1 cellular context compared by ENCODE assay signal in genomic region chr12:117044790-117045174, GRCh38.
A peak's percentile ranks its signal among the peaks of the same experiment; 100 is the strongest.
TF ChIP-seq lines count a peak whose summit lies in the region.

No MANE protein-coding gene starts in this region.

TF ChIP-seq in HepG2, 621 proteins besides CTCF, POLR2A, EP300 and RAD21 (continued from another document and continues in another):
- no peak for TF ChIP-seq TCF7L2 (IDR thresholded peaks at IDR 0.05; ENCODE audit: low read depth, low read length)
- no peak for TF ChIP-seq CENPBD1 (CRISPR knock-in tag; IDR thresholded peaks at IDR 0.05; ENCODE audit: borderline replicate concordance, low read depth)
- TF ChIP-seq CENPX (CRISPR knock-in tag; IDR thresholded peaks at IDR 0.05) = no peak
- no peak for TF ChIP-seq MYNN (CRISPR knock-in tag; IDR thresholded peaks at IDR 0.05; ENCODE audit: low read depth)
- TF ChIP-seq NPAS2 (CRISPR knock-in tag; IDR thresholded peaks at IDR 0.05; ENCODE audit: borderline replicate concordance) = no peak
- TF ChIP-seq, protein P1, sequence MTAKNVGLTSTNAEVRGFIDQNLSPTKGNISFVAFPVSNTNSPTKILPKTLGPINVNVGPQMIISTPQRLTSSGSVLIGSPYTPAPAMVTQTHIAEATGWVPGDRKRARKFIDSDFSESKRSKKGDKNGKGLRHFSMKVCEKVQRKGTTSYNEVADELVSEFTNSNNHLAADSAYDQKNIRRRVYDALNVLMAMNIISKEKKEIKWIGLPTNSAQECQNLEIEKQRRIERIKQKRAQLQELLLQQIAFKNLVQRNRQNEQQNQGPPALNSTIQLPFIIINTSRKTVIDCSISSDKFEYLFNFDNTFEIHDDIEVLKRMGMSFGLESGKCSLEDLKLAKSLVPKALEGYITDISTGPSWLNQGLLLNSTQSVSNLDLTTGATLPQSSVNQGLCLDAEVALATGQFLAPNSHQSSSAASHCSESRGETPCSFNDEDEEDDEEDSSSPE (CRISPR knock-in tag; IDR thresholded peaks at IDR 0.05) = no peak
- peak; percentile 36; the same call in 1 of the 2 replicates for TF ChIP-seq HOXA3 (CRISPR knock-in tag; IDR thresholded peaks at IDR 0.05)
- TF ChIP-seq XRCC5 (optimal IDR thresholded peaks at IDR 0.05; ENCODE audit: low read length) = no peak
- TF ChIP-seq, protein P2, sequence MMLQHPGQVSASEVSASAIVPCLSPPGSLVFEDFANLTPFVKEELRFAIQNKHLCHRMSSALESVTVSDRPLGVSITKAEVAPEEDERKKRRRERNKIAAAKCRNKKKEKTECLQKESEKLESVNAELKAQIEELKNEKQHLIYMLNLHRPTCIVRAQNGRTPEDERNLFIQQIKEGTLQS (CRISPR knock-in tag; IDR thresholded peaks at IDR 0.05) = no peak
- TF ChIP-seq RBAK (CRISPR knock-in tag; IDR thresholded peaks at IDR 0.05) = 0 out of 2 replicates have a peak, but pooled peaks have one; percentile 1
- TF ChIP-seq, protein P3, sequence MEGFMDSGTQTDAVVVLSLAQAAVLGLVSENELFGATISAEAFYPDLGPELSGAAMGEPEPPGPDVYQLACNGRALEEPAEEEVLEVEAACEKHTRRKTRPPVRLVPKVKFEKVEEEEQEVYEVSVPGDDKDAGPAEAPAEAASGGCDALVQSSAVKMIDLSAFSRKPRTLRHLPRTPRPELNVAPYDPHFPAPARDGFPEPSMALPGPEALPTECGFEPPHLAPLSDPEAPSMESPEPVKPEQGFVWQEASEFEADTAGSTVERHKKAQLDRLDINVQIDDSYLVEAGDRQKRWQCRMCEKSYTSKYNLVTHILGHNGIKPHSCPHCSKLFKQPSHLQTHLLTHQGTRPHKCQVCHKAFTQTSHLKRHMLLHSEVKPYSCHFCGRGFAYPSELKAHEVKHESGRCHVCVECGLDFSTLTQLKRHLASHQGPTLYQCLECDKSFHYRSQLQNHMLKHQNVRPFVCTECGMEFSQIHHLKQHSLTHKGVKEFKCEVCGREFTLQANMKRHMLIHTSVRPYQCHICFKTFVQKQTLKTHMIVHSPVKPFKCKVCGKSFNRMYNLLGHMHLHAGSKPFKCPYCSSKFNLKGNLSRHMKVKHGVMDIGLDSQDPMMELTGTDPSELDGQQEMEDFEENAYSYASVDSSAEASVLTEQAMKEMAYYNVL (CRISPR knock-in tag; IDR thresholded peaks at IDR 0.05; ENCODE audit: borderline replicate concordance) = peak; percentile 63
- TF ChIP-seq ERF (CRISPR knock-in tag; IDR thresholded peaks at IDR 0.05) = no peak
- no peak for TF ChIP-seq ZSCAN25 (CRISPR knock-in tag; IDR thresholded peaks at IDR 0.05)
- TF ChIP-seq MXI1 (IDR thresholded peaks at IDR 0.05; ENCODE audit: borderline replicate concordance, low read depth, low read length) = no peak
- TF ChIP-seq NFYB (CRISPR knock-in tag; IDR thresholded peaks at IDR 0.05) = no peak; the same call in 1 of the 2 replicates
- TF ChIP-seq REXO4 (CRISPR knock-in tag; IDR thresholded peaks at IDR 0.05; ENCODE audit: borderline replicate concordance) = no peak
- TF ChIP-seq DNMT3B (CRISPR knock-in tag; conservative IDR thresholded peaks at IDR 0.05) = no peak
- TF ChIP-seq AGO2 (optimal IDR thresholded peaks at IDR 0.05; ENCODE audit: low read depth, low read length) = no peak
- no peak; the same call in 1 of the 2 replicates for TF ChIP-seq NKX3-1 (CRISPR knock-in tag; IDR thresholded peaks at IDR 0.05)
- no peak for TF ChIP-seq SALL2 (CRISPR knock-in tag; IDR thresholded peaks at IDR 0.05)
- no peak for TF ChIP-seq ZFP36L1 (CRISPR knock-in tag; IDR thresholded peaks at IDR 0.05)
- TF ChIP-seq ZNF670 (CRISPR knock-in tag; IDR thresholded peaks at IDR 0.05; ENCODE audit: borderline replicate concordance) = no peak
- no peak for TF ChIP-seq CAMTA2 (CRISPR knock-in tag; IDR thresholded peaks at IDR 0.05; ENCODE audit: borderline replicate concordance)
- no peak for TF ChIP-seq HDAC2 (CRISPR knock-in tag; IDR thresholded peaks at IDR 0.05)
- TF ChIP-seq ZMYM4 (CRISPR knock-in tag; IDR thresholded peaks at IDR 0.05) = peak; percentile 12; the same call in 1 of the 2 replicates
- TF ChIP-seq SMAD3 (CRISPR knock-in tag; IDR thresholded peaks at IDR 0.05) = 0 out of 2 replicates have a peak, but pooled peaks have one; percentile 4
- TF ChIP-seq ZNF362 (CRISPR knock-in tag; IDR thresholded peaks at IDR 0.05; ENCODE audit: borderline replicate concordance) = peak; percentile 87
- TF ChIP-seq PLRG1 (conservative IDR thresholded peaks at IDR 0.05) = no peak
- TF ChIP-seq KDM3A (CRISPR knock-in tag; IDR thresholded peaks at IDR 0.05; ENCODE audit: low read depth) = 0 out of 2 replicates have a peak, but pooled peaks have one; percentile 22
- TF ChIP-seq, protein P4, sequence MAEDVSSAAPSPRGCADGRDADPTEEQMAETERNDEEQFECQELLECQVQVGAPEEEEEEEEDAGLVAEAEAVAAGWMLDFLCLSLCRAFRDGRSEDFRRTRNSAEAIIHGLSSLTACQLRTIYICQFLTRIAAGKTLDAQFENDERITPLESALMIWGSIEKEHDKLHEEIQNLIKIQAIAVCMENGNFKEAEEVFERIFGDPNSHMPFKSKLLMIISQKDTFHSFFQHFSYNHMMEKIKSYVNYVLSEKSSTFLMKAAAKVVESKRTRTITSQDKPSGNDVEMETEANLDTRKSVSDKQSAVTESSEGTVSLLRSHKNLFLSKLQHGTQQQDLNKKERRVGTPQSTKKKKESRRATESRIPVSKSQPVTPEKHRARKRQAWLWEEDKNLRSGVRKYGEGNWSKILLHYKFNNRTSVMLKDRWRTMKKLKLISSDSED (CRISPR knock-in tag; IDR thresholded peaks at IDR 0.05) = no peak
- 0 out of 2 replicates have a peak, but pooled peaks have one; percentile 19 for TF ChIP-seq MEIS2 (CRISPR knock-in tag; IDR thresholded peaks at IDR 0.05)
- peak; percentile 47; the same call in 1 of the 2 replicates for TF ChIP-seq SOX5 (CRISPR knock-in tag; IDR thresholded peaks at IDR 0.05; ENCODE audit: borderline replicate concordance)
- no peak for TF ChIP-seq TAF15 (IDR thresholded peaks at IDR 0.05; ENCODE audit: low read depth, low read length, poor library complexity, severe bottlenecking)
- 0 out of 2 replicates have a peak, but pooled peaks have one; percentile 1 for TF ChIP-seq KDM2A (CRISPR knock-in tag; IDR thresholded peaks at IDR 0.05; ENCODE audit: borderline replicate concordance, low read depth)
- TF ChIP-seq PREB (CRISPR knock-in tag; IDR thresholded peaks at IDR 0.05) = no peak
- peak; percentile 39; the same call in 1 of the 2 replicates for TF ChIP-seq SIN3A (IDR thresholded peaks at IDR 0.05; ENCODE audit: borderline replicate concordance, low read depth, low read length)
- TF ChIP-seq MIER3 (CRISPR knock-in tag; IDR thresholded peaks at IDR 0.05; ENCODE audit: borderline replicate concordance) = no peak
- TF ChIP-seq ZNF549 (CRISPR knock-in tag; IDR thresholded peaks at IDR 0.05) = 0 out of 2 replicates have a peak, but pooled peaks have one; percentile 18
- TF ChIP-seq SETDB1 (CRISPR knock-in tag; IDR thresholded peaks at IDR 0.05; ENCODE audit: borderline replicate concordance) = no peak
- TF ChIP-seq MIER2 (CRISPR knock-in tag; IDR thresholded peaks at IDR 0.05) = peak; percentile 18; the same call in 1 of the 2 replicates
- TF ChIP-seq HBP1 (CRISPR knock-in tag; IDR thresholded peaks at IDR 0.05; ENCODE audit: low read depth) = no peak
- TF ChIP-seq CBX5 (CRISPR knock-in tag; IDR thresholded peaks at IDR 0.05; ENCODE audit: borderline replicate concordance) = no peak
- no peak for TF ChIP-seq ZNF607 (CRISPR knock-in tag; IDR thresholded peaks at IDR 0.05; ENCODE audit: borderline replicate concordance)
- TF ChIP-seq CBX1 (IDR thresholded peaks at IDR 0.05; ENCODE audit: low read depth) = no peak
- TF ChIP-seq, protein P5, sequence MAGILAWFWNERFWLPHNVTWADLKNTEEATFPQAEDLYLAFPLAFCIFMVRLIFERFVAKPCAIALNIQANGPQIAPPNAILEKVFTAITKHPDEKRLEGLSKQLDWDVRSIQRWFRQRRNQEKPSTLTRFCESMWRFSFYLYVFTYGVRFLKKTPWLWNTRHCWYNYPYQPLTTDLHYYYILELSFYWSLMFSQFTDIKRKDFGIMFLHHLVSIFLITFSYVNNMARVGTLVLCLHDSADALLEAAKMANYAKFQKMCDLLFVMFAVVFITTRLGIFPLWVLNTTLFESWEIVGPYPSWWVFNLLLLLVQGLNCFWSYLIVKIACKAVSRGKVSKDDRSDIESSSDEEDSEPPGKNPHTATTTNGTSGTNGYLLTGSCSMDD (CRISPR knock-in tag; IDR thresholded peaks at IDR 0.05) = no peak
- no peak for TF ChIP-seq MTA3 (CRISPR knock-in tag; IDR thresholded peaks at IDR 0.05)
- TF ChIP-seq SOX13 (IDR thresholded peaks at IDR 0.05) = no peak
- peak in 1 of 2 experiments; percentile 36; a peak in 1 of 4 replicates for TF ChIP-seq SOX13 (CRISPR knock-in tag; conservative IDR thresholded peaks at IDR 0.05 in 1 of 2, IDR thresholded peaks at IDR 0.05 in 1 of 2)
- TF ChIP-seq RFX1 (IDR thresholded peaks at IDR 0.05) = no peak
- no peak for TF ChIP-seq FOXC1 (CRISPR knock-in tag; IDR thresholded peaks at IDR 0.05; ENCODE audit: borderline replicate concordance)
- TF ChIP-seq MAZ (IDR thresholded peaks at IDR 0.05; ENCODE audit: borderline replicate concordance, low read depth, low read length) = peak; percentile 20; the same call in 1 of the 2 replicates
- TF ChIP-seq MAZ (CRISPR knock-in tag; IDR thresholded peaks at IDR 0.05; ENCODE audit: low read depth) = no peak
- no peak for TF ChIP-seq YEATS4 (CRISPR knock-in tag; IDR thresholded peaks at IDR 0.05; ENCODE audit: borderline replicate concordance)
- no peak for TF ChIP-seq ZNF329 (CRISPR knock-in tag; IDR thresholded peaks at IDR 0.05; ENCODE audit: low read depth)
- no peak for TF ChIP-seq ZNF841 (CRISPR knock-in tag; IDR thresholded peaks at IDR 0.05; ENCODE audit: borderline replicate concordance)
- TF ChIP-seq CCAR2 (optimal IDR thresholded peaks at IDR 0.05; ENCODE audit: low read depth, low read length) = no peak
- no peak for TF ChIP-seq ZNF570 (CRISPR knock-in tag; IDR thresholded peaks at IDR 0.05; ENCODE audit: borderline replicate concordance)
- no peak for TF ChIP-seq HNRNPL (IDR thresholded peaks at IDR 0.05; ENCODE audit: low read depth, low read length)
- TF ChIP-seq ARNT2 (CRISPR knock-in tag; IDR thresholded peaks at IDR 0.05; ENCODE audit: low read depth) = no peak
- no peak for TF ChIP-seq SYNCRIP (IDR thresholded peaks at IDR 0.05; ENCODE audit: insufficient read depth, low read depth, low read length)
- TF ChIP-seq MED8 (CRISPR knock-in tag; IDR thresholded peaks at IDR 0.05; ENCODE audit: insufficient replicate concordance) = no peak
- TF ChIP-seq FOSL1 (CRISPR knock-in tag; IDR thresholded peaks at IDR 0.05; ENCODE audit: borderline replicate concordance) = no peak
- no peak for TF ChIP-seq ZNF550 (CRISPR knock-in tag; IDR thresholded peaks at IDR 0.05; ENCODE audit: borderline replicate concordance)
- 0 out of 2 replicates have a peak, but pooled peaks have one; percentile 6 for TF ChIP-seq ZNF792 (CRISPR knock-in tag; IDR thresholded peaks at IDR 0.05)
- no peak for TF ChIP-seq ZNF879 (CRISPR knock-in tag; IDR thresholded peaks at IDR 0.05)
- peak; percentile 39; the same call in 1 of the 2 replicates for TF ChIP-seq GATAD2A (CRISPR knock-in tag; IDR thresholded peaks at IDR 0.05)
- TF ChIP-seq ZBTB8A (CRISPR knock-in tag; IDR thresholded peaks at IDR 0.05; ENCODE audit: borderline replicate concordance, low read depth) = no peak
- no peak for TF ChIP-seq SNRNP70 (IDR thresholded peaks at IDR 0.05; ENCODE audit: low read depth, low read length)
